ENCODE assay signal across 19 cellular contexts in the genomic region with DNA sequence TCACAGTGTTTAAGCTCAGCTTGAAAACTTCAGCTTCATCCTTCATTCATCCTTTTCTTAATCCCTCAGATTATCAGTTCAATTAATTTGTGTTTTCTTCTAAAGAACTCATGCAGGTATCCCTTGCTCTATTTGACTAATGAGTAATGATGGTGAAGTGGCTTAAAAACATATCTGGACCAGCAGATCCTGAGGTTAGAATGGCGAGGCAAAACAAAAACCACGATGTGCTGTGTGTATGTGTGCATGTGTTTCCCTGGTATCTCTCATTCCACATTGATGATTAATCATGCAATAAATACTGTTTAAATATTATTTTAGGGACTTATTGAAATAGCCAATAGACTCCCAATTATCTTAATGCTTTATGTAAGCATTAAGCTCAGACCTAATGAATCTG.
DNase-seq lines count a peak whose midpoint lies in the region; ATAC-seq and TF ChIP-seq lines count a peak whose summit lies in the region.
"Had no signal": no experiment of that assay in that cellular context is flagged by ENCODE, and none has a peak within 500 bp of the region (broad histone marks: within the 10 kb centered on the region; RNA-seq: fewer than 3 reads in every experiment).

No MANE protein-coding gene starts in this region.

- peak overlapping the region; percentile 46 for H3K27ac ChIP-seq in left ventricle myocardium inferior (replicated peaks)
- H3K27ac ChIP-seq: cardiac muscle cell, left lung had no signal

- no peaks in the 10 kb centered on the region for H3K27me3 ChIP-seq in left ventricle myocardium inferior (ENCODE audit: low read depth)
- H3K27me3 ChIP-seq: cardiac muscle cell, left lung had no signal

- no peaks in the 10 kb centered on the region for H3K36me3 ChIP-seq in left ventricle myocardium inferior
- H3K36me3 ChIP-seq: cardiac muscle cell, left lung had no signal

- H3K4me1 ChIP-seq in left ventricle myocardium inferior, result peaks cover 23% of the 10 kb centered on the region
- H3K4me1 ChIP-seq: left lung had no signal

- TF ChIP-seq CTCF in left ventricle myocardium inferior (IDR thresholded peaks at IDR 0.05; ENCODE audit: borderline replicate concordance), result no peak

- H3K4me3 ChIP-seq in left ventricle myocardium inferior, result no peak overlapping the region
- H3K4me3 ChIP-seq: cardiac muscle cell, left lung, mucosa of descending colon had no signal

- peaks cover under 1% of the 10 kb centered on the region for H3K9me3 ChIP-seq in left ventricle myocardium inferior (replicated peaks)
- H3K9me3 ChIP-seq: left lung had no signal

- ATAC-seq in left cardiac atrium (no peak), GM18520 (IDR thresholded peaks at IDR 0.05; ENCODE audit: unreplicated experiment) (no peak), esophagus mucosa (no peak)
- ATAC-seq: left lung, mucosa of descending colon, Panc1 had no signal

- DNase-seq in left ventricle myocardium inferior (no peak), left cardiac atrium (no peak), NCI-H1930 (lab: John Stamatoyannopoulos, UW) (peak; percentile 3 to 34), astrocyte of the hippocampus (ENCODE audit: low read depth, low spot score) (peak; percentile 17), NCI-H2171 (lab: John Stamatoyannopoulos, UW) (no peak), NCI-H1694 treated with DMSO at 0.1 percent for 48 hours (lab: John Stamatoyannopoulos, UW) (no peak)
- DNase-seq: activated CD4-positive, CD25-positive, alpha-beta regulatory T cell treated with anti-CD3 and anti-CD28 coated beads, Interleukin-2, amount 50 U/mL, for 72 hours; CD4-positive, alpha-beta T cell; dermis blood vessel endothelial cell; DMS79; left lung; mucosa of descending colon; NCI-H526 treated with DMSO at 0.1 percent for 48 hours; substantia nigra; T1000 had no signal

- intact Hi-C loops in left ventricle myocardium inferior (cut with micrococcal nuclease) (no loop called here), left cardiac atrium (cut with DNase I) (no loop called here)

Comparison
In these comparisons a context has a peak if more than half of its experiments do, and no peak if none do; other contexts are left out.
1. DNase-seq: peak in NCI-H1930 (2 of 2) and astrocyte of the hippocampus (single experiment); none in left ventricle myocardium inferior (single experiment), left cardiac atrium (single experiment), NCI-H2171 (single experiment) and NCI-H1694 treated with DMSO at 0.1 percent for 48 hours (single experiment).